Comparison of ENCODE assay signal across 16 cellular contexts in genomic region chr20:42549496-42549895, GRCh38.
A peak's percentile ranks its signal among the peaks of the same experiment; 100 is the strongest.
DNase-seq lines count a peak whose midpoint lies in the region; ATAC-seq and TF ChIP-seq lines count a peak whose summit lies in the region.
"Had no signal": no experiment of that assay in that cellular context is flagged by ENCODE, and none has a peak within 500 bp of the region (broad histone marks: within the 10 kb centered on the region; RNA-seq: fewer than 3 reads in every experiment).

No MANE protein-coding gene starts in this region.

- DNase-seq in NAMALWA (ENCODE audit: low spot score) = peak; percentile 9
- DNase-seq in NCI-H2029 (lab: John Stamatoyannopoulos, UW) = peak; percentile 65
- DNase-seq in NCI-H748 treated with DMSO at 0.1 percent for 48 hours (lab: John Stamatoyannopoulos, UW) = peak; percentile 95
- DNase-seq in ACHN = no peak
- no peak for DNase-seq in CD4-positive, alpha-beta T cell
- DNase-seq in activated naive CD4-positive, alpha-beta T cell treated with anti-CD3 and anti-CD28 coated beads for 36 hours = no peak
- DNase-seq: CD4-positive, alpha-beta memory T cell; MV-4-11; NCI-H2171; SK-N-SH had no signal

- POLR2A ChIA-PET in CD4-positive, alpha-beta T cell (lab: Charles Lee) = no interaction called here

- in situ Hi-C loops in ACHN (cut with HindIII; ENCODE audit: low pct_ligation_motif_present, low pct_unique_long_range_greater_than_20kb, low sequenced_read_pairs) = no loop called here

- H3K9me3 ChIP-seq in CD4-positive, alpha-beta T cell (ENCODE audit: control insufficient read depth, low read length) = no peaks in the 10 kb centered on the region
- H3K9me3 ChIP-seq: SK-N-SH had no signal

- no peaks in the 10 kb centered on the region for H3K9me3 Mint-ChIP-seq in CD4-positive, alpha-beta T cell
- peaks cover 3% of the 10 kb centered on the region for H3K9me3 Mint-ChIP-seq in activated naive CD4-positive, alpha-beta T cell treated with anti-CD3 and anti-CD28 coated beads for 36 hours

- H3K36me3 Mint-ChIP-seq in CD4-positive, alpha-beta T cell (ENCODE audit: low read depth) = no peaks in the 10 kb centered on the region
- no peaks in the 10 kb centered on the region for H3K36me3 Mint-ChIP-seq in activated naive CD4-positive, alpha-beta T cell treated with anti-CD3 and anti-CD28 coated beads for 36 hours (ENCODE audit: low read depth)
- H3K36me3 Mint-ChIP-seq: CD4-positive, alpha-beta memory T cell had no signal

- no peak for ATAC-seq in CD4-positive, alpha-beta T cell (ENCODE audit: poor library complexity)
- ATAC-seq: GM23338, HCT116, K562 had no signal

- H3K27me3 Mint-ChIP-seq in CD4-positive, alpha-beta T cell = no peaks in the 10 kb centered on the region
- H3K27me3 Mint-ChIP-seq in activated naive CD4-positive, alpha-beta T cell treated with anti-CD3 and anti-CD28 coated beads for 36 hours (ENCODE audit: low read depth) = no peaks in the 10 kb centered on the region
- H3K27me3 Mint-ChIP-seq: B cell; CD4-positive, alpha-beta memory T cell had no signal

- H3K4me1 Mint-ChIP-seq in CD4-positive, alpha-beta T cell (ENCODE audit: low read depth) = no peaks in the 10 kb centered on the region
- no peaks in the 10 kb centered on the region for H3K4me1 Mint-ChIP-seq in activated naive CD4-positive, alpha-beta T cell treated with anti-CD3 and anti-CD28 coated beads for 36 hours (ENCODE audit: low read depth)
- H3K4me1 Mint-ChIP-seq: CD4-positive, alpha-beta memory T cell; GM23338 had no signal

- no peak for TF ChIP-seq CTCF in VCaP (conservative IDR thresholded peaks at IDR 0.05)
- TF ChIP-seq CTCF in CD4-positive, alpha-beta T cell (IDR thresholded peaks at IDR 0.05) = no peak

- intact Hi-C loops in CD4-positive, alpha-beta T cell (cut with DNase I, micrococcal nuclease) = no loop called here
- intact Hi-C loops in activated naive CD4-positive, alpha-beta T cell treated with anti-CD3 and anti-CD28 coated beads for 36 hours (cut with micrococcal nuclease) = no loop called here

- peak overlapping the region; percentile 47; the same call in 1 of the 2 replicates for H3K27ac ChIP-seq in VCaP
- no peak overlapping the region for H3K27ac ChIP-seq in CD4-positive, alpha-beta T cell (ENCODE audit: low read depth, low read length)
- H3K27ac ChIP-seq: HL-60 had no signal

- H3K4me3 Mint-ChIP-seq in CD4-positive, alpha-beta T cell = no peak overlapping the region
- H3K4me3 Mint-ChIP-seq in activated naive CD4-positive, alpha-beta T cell treated with anti-CD3 and anti-CD28 coated beads for 36 hours = no peak overlapping the region
- H3K4me3 Mint-ChIP-seq: B cell; CD4-positive, alpha-beta memory T cell; GM23338 had no signal

- H3K27ac Mint-ChIP-seq in CD4-positive, alpha-beta T cell = no peak overlapping the region
- H3K27ac Mint-ChIP-seq in activated naive CD4-positive, alpha-beta T cell treated with anti-CD3 and anti-CD28 coated beads for 36 hours = no peak overlapping the region
- H3K27ac Mint-ChIP-seq: B cell; CD4-positive, alpha-beta memory T cell; GM23338 had no signal

- CTCF ChIA-PET in CD4-positive, alpha-beta T cell (lab: Charles Lee) = no interaction called here
- CTCF ChIA-PET in activated naive CD4-positive, alpha-beta T cell treated with anti-CD3 and anti-CD28 coated beads for 36 hours (lab: Charles Lee) = no interaction called here

- H3K27me3 ChIP-seq in CD4-positive, alpha-beta T cell (ENCODE audit: control insufficient read depth, insufficient read depth, low read length) = no peaks in the 10 kb centered on the region

Comparison
In these comparisons a context has a peak if more than half of its experiments do, and no peak if none do; other contexts are left out.
1. DNase-seq: peak in NAMALWA (single experiment), NCI-H2029 (single experiment) and NCI-H748 treated with DMSO at 0.1 percent for 48 hours (single experiment); none in ACHN (single experiment), CD4-positive, alpha-beta T cell (0 of 10) and activated naive CD4-positive, alpha-beta T cell treated with anti-CD3 and anti-CD28 coated beads for 36 hours (single experiment).